In the genomic region with DNA sequence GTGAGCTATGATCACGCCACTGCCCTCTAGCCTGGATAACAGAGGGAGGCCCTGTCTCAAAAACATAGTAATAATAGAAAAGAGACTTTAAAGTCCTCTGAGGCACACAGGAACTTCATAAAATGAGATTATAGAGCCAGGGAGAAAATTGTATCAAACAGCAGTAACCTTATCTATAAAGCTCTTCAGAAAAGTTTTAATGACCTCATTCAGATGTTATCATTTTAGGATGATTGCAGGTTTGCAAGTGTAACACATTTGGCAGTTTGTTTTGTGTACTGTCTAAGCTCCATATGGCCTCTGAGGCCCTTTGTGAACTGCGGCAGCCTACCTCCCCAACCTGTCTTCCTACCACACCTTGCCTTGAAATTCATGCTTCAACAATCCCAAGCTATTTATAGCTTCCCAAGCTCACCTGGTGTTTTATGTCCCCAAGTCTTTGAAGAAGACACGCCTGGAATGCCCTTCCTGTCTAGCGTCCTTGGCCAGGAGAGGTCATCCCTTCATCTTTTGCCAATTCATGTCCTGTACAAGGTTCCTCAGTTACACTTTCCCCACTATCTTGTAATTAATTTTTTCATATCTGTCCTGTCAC, we compare ENCODE assay signal across 1 cellular context.
TF ChIP-seq lines count a peak whose summit lies in the region.

No MANE protein-coding gene starts in this region.

TF ChIP-seq in HEK293, 187 proteins besides CTCF, POLR2A, EP300 and RAD21:
- TF ChIP-seq, protein P1, sequence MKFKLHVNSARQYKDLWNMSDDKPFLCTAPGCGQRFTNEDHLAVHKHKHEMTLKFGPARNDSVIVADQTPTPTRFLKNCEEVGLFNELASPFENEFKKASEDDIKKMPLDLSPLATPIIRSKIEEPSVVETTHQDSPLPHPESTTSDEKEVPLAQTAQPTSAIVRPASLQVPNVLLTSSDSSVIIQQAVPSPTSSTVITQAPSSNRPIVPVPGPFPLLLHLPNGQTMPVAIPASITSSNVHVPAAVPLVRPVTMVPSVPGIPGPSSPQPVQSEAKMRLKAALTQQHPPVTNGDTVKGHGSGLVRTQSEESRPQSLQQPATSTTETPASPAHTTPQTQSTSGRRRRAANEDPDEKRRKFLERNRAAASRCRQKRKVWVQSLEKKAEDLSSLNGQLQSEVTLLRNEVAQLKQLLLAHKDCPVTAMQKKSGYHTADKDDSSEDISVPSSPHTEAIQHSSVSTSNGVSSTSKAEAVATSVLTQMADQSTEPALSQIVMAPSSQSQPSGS (tag by site-specific recombination; IDR thresholded peaks at IDR 0.05; ENCODE audit: low read depth), result peak; percentile 58
- TF ChIP-seq ZNF560 (tag by site-specific recombination; IDR thresholded peaks at IDR 0.05; ENCODE audit: borderline replicate concordance) (no peak), ZNF768 (tag by site-specific recombination; IDR thresholded peaks at IDR 0.05) (no peak), SP7 (tag by site-specific recombination; IDR thresholded peaks at IDR 0.05) (peak; percentile 85)
- TF ChIP-seq, protein P2, sequence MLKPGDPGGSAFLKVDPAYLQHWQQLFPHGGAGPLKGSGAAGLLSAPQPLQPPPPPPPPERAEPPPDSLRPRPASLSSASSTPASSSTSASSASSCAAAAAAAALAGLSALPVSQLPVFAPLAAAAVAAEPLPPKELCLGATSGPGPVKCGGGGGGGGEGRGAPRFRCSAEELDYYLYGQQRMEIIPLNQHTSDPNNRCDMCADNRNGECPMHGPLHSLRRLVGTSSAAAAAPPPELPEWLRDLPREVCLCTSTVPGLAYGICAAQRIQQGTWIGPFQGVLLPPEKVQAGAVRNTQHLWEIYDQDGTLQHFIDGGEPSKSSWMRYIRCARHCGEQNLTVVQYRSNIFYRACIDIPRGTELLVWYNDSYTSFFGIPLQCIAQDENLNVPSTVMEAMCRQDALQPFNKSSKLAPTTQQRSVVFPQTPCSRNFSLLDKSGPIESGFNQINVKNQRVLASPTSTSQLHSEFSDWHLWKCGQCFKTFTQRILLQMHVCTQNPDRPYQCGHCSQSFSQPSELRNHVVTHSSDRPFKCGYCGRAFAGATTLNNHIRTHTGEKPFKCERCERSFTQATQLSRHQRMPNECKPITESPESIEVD (tag by site-specific recombination; IDR thresholded peaks at IDR 0.05), result peak; percentile 65; the same call in 1 of the 2 replicates
